Comparison of ENCODE assay signal across 8 cellular contexts in the genomic region with DNA sequence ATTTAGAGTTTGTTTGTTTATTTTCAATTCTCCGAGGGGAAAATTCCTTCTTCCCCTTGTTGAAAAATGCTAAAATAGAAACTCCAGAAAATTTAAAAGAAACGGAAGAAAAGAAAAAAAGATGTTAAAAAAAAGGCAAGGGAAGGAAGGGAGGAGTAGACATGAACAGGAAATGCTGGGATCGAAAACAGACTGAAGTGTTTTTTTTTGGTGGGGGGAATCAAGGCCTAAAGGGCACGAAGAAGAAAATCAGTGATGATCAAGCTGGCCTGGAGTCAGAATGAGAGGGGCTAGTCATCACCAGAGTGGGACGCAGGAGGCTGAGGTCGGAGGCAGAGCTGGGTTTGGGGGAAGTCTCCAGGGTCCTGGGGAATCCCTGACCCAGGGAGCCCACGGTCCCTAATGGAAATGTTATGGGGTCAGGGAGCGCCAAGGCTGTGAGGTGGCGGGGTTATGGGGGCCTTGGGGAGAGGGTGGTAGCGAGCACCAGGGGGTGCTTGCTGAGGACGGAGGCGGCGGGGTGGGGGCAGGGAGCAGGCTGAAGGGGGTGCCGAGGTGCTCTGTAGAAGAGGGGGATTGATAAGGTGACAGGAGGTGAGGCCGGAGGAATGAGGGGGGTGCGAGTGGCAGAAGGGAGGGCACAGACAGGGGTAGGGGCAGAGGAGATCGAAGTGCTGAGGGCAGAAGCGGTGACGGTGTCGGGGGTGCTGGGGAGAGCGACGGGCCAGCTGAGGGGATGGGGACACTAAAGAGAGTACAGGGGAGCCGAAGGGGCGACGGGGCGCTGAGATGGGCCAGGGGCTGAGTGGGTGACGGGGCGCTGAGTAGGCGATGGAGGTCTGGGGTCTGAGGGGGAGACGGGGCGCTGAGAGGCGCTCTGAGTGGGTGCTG.
DNase-seq lines count a peak whose midpoint lies in the region; ATAC-seq lines count a peak whose summit lies in the region.

No MANE protein-coding gene starts in this region.

- peak overlapping the region; percentile 91 to 95 for H3K9ac ChIP-seq in duodenal mucosa (ENCODE audit: low read depth in 1 of 2, low read length in 2 of 2)

- no peaks in the 10 kb centered on the region for H3K27me3 ChIP-seq in duodenal mucosa (ENCODE audit: control insufficient read depth in 1 of 2, insufficient read depth in 2 of 2, low read length in 2 of 2)

- H3K36me3 ChIP-seq in duodenal mucosa (ENCODE audit: control insufficient read depth in 1 of 2, insufficient read depth in 2 of 2, low read length in 2 of 2) = peaks cover 31 to 44% of the 10 kb centered on the region in 2 donors

- peaks cover 32 to 51% of the 10 kb centered on the region in 2 donors for H3K4me1 ChIP-seq in duodenal mucosa (ENCODE audit: control insufficient read depth in 1 of 2, insufficient read depth in 2 of 2, low read length in 2 of 2)

- peak overlapping the region; percentile 88 to 93 for H3K4me3 ChIP-seq in duodenal mucosa (ENCODE audit: low read depth in 1 of 2, low read length in 2 of 2)

- H3K9me3 ChIP-seq in duodenal mucosa (ENCODE audit: control insufficient read depth in 1 of 2, low read length in 2 of 2) = peaks cover 14 to 23% of the 10 kb centered on the region in 2 donors

- peak; percentile 34 to 39 for ATAC-seq in activated CD4-positive, CD25-positive, alpha-beta regulatory T cell treated with anti-CD3 and anti-CD28 coated beads, Interleukin-2, amount 50 U/mL, for 24 hours

- DNase-seq in DMS53 (lab: John Stamatoyannopoulos, UW) (peak; percentile 37), DMS53 treated with DMSO at 0.1 percent for 48 hours (lab: John Stamatoyannopoulos, UW; ENCODE audit: unreplicated experiment) (no peak), midbrain (lab: John Stamatoyannopoulos, UW) (peak; percentile 31), NCI-H510A (lab: John Stamatoyannopoulos, UW) (no peak), NCI-H510A treated with DMSO at 0.1 percent for 48 hours (lab: John Stamatoyannopoulos, UW) (no peak)
- peak; percentile 65 for DNase-seq in stimulated activated naive CD4-positive, alpha-beta T cell treated with Interleukin-2 at 50 U/mL for 16 hours (lab: John Stamatoyannopoulos, UW)

- peak overlapping the region; percentile 79 for H3K27ac ChIP-seq in duodenal mucosa (ENCODE audit: low read depth, low read length)

Comparison
In these comparisons a context has a peak if more than half of its experiments do, and no peak if none do; other contexts are left out.
1. DNase-seq: peak in DMS53 (single experiment), midbrain (single experiment) and stimulated activated naive CD4-positive, alpha-beta T cell treated with Interleukin-2 at 50 U/mL for 16 hours (single experiment); none in DMS53 treated with DMSO at 0.1 percent for 48 hours (single experiment), NCI-H510A (single experiment) and NCI-H510A treated with DMSO at 0.1 percent for 48 hours (single experiment).